ENCODE assay signal across 16 cellular contexts in genomic region chr3:134328846-134329245, GRCh38. TPM values are rescaled to one million over a fixed set of nuclear protein-coding genes. Genes with fewer than 3 reads are reported as not detected.
A peak's percentile ranks its signal among the peaks of the same experiment; 100 is the strongest.
DNase-seq lines count a peak whose midpoint lies in the region; ATAC-seq and TF ChIP-seq lines count a peak whose summit lies in the region.
"Had no signal": no experiment of that assay in that cellular context is flagged by ENCODE, and none has a peak within 500 bp of the region (broad histone marks: within the 10 kb centered on the region; RNA-seq: fewer than 3 reads in every experiment).

No MANE protein-coding gene starts in this region.

- H2BK12ac ChIP-seq in trophoblast cell (ENCODE audit: low read length), result peak overlapping the region; percentile 84

- H3K4me3 ChIP-seq in Caco-2 (ENCODE audit: low read depth, low read length), result no peak overlapping the region
- H3K4me3 ChIP-seq in PC-9, result no peak overlapping the region
- H3K4me3 ChIP-seq in endodermal cell (ENCODE audit: low read length), result no peak overlapping the region
- no peak overlapping the region for H3K4me3 ChIP-seq in trophoblast cell (ENCODE audit: low read depth, low read length)
- no peak overlapping the region for H3K4me3 ChIP-seq in stomach
- H3K4me3 ChIP-seq: lung had no signal

- intact Hi-C loops in Caco-2 (cut with micrococcal nuclease; ENCODE audit: unreplicated experiment) (no loop called here), PC-9 (cut with micrococcal nuclease; ENCODE audit: unreplicated experiment) (loop anchor here (5.0 kb wide), 1 partner anchor 757 kb away; the partner anchor contains the start of gene CDV3), stomach (cut with DNase I; ENCODE audit: low total_unique reads) (no loop called here)

- POLR2A ChIA-PET in Caco-2 (lab: Charles Lee), result no interaction called here
- POLR2A ChIA-PET in PC-9 (lab: Charles Lee; ENCODE audit: unreplicated experiment), result interaction anchor here (1.0 to 2.2 kb wide), 2 partner anchors 29 to 46 kb away, joined by 4 to 12 read pairs; partner anchors contain the start of gene AMOTL2

- H2AFZ ChIP-seq in PC-9 (no peak overlapping the region), trophoblast cell (ENCODE audit: insufficient read depth, low read length, poor library complexity) (no peak overlapping the region)

- CTCF ChIA-PET in Caco-2 (lab: Charles Lee), result no interaction called here
- CTCF ChIA-PET in PC-9 (lab: Charles Lee), result interaction anchor here (1.3 kb wide), 1 partner anchor 11 kb away, joined by 4 read pairs; no protein-coding TSS in a partner anchor

- H3K9me3 Mint-ChIP-seq in Caco-2 (ENCODE audit: unreplicated experiment), result no peaks in the 10 kb centered on the region
- H3K9me3 Mint-ChIP-seq in endodermal cell, result no peaks in the 10 kb centered on the region
- H3K9me3 Mint-ChIP-seq: CD8-positive, alpha-beta memory T cell had no signal

- H3K23ac ChIP-seq in trophoblast cell (ENCODE audit: low read length), result no peak overlapping the region

- H3K27ac ChIP-seq in PC-9, result peak overlapping the region; percentile 97
- H3K27ac ChIP-seq in endodermal cell (ENCODE audit: low read depth, low read length), result no peak overlapping the region
- peak overlapping the region; percentile 100 for H3K27ac ChIP-seq in trophoblast cell (ENCODE audit: low read depth, low read length)
- H3K27ac ChIP-seq in stomach, result peak overlapping the region in 2 of 5 donors; percentile 56 to 75

- H3K27me3 ChIP-seq in Caco-2 (replicated peaks; ENCODE audit: control insufficient read depth, insufficient read depth, low read length) (no peaks in the 10 kb centered on the region), PC-9 (ENCODE audit: insufficient read depth, low read depth) (no peaks in the 10 kb centered on the region), endodermal cell (ENCODE audit: control insufficient read depth, insufficient read depth, low read length, poor library complexity, severe bottlenecking) (no peaks in the 10 kb centered on the region), trophoblast cell (ENCODE audit: insufficient read depth, low read length) (no peaks in the 10 kb centered on the region), stomach (no peaks in the 10 kb centered on the region)

- no peak for TF ChIP-seq EP300 in stomach (IDR thresholded peaks at IDR 0.05)

- H3K36me3 ChIP-seq in Caco-2 (ENCODE audit: control insufficient read depth, insufficient read depth, low read length) (no peaks in the 10 kb centered on the region), PC-9 (ENCODE audit: low read depth) (no peaks in the 10 kb centered on the region), endodermal cell (ENCODE audit: control insufficient read depth, insufficient read depth, low read length) (no peaks in the 10 kb centered on the region), trophoblast cell (ENCODE audit: control insufficient read depth in 1 of 2, insufficient read depth in 2 of 2, low read length in 2 of 2) (no peaks in the 10 kb centered on the region), stomach (no peaks in the 10 kb centered on the region)

- peaks cover 79% of the 10 kb centered on the region for H3K4me1 Mint-ChIP-seq in Caco-2 (ENCODE audit: low read depth, unreplicated experiment)
- H3K4me1 Mint-ChIP-seq in endodermal cell, result peaks cover 55% of the 10 kb centered on the region
- H3K4me1 Mint-ChIP-seq: CD8-positive, alpha-beta memory T cell had no signal

- H2BK5ac ChIP-seq in trophoblast cell (ENCODE audit: low read depth, low read length, poor library complexity), result peak overlapping the region; percentile 73

- TF ChIP-seq CTCF in Caco-2 (IDR thresholded peaks at IDR 0.05; ENCODE audit: insufficient read depth in 1 of 2, low read depth in 1 of 2, low read length in 1 of 2, severe bottlenecking in 1 of 2, unreplicated experiment in 1 of 2), result no peak
- TF ChIP-seq CTCF in PC-9 (conservative IDR thresholded peaks at IDR 0.05), result no peak
- no peak for TF ChIP-seq CTCF in endodermal cell (conservative IDR thresholded peaks at IDR 0.05)
- TF ChIP-seq CTCF in stomach (IDR thresholded peaks at IDR 0.05), result no peak

- no peaks in the 10 kb centered on the region for H3K9me3 ChIP-seq in Caco-2
- H3K9me3 ChIP-seq in PC-9 (ENCODE audit: insufficient read depth, low read depth), result no peaks in the 10 kb centered on the region
- no peaks in the 10 kb centered on the region for H3K9me3 ChIP-seq in endodermal cell (ENCODE audit: control insufficient read depth, low read length)
- no peaks in the 10 kb centered on the region for H3K9me3 ChIP-seq in trophoblast cell (ENCODE audit: insufficient read depth, low read depth, low read length)
- no peaks in the 10 kb centered on the region for H3K9me3 ChIP-seq in stomach

- H4K91ac ChIP-seq in trophoblast cell (ENCODE audit: low read depth, low read length), result peak overlapping the region; percentile 97

- no peak overlapping the region for H3K4ac ChIP-seq in trophoblast cell (ENCODE audit: low read depth, low read length)

- H3K4me2 ChIP-seq in PC-9, result peak overlapping the region; percentile 69
- no peak overlapping the region for H3K4me2 ChIP-seq in trophoblast cell (ENCODE audit: low read length)

- H2BK120ac ChIP-seq in trophoblast cell (ENCODE audit: insufficient read depth, low read length, poor library complexity), result peak overlapping the region; percentile 64

- H2AK5ac ChIP-seq in trophoblast cell (ENCODE audit: low read length), result no peak overlapping the region

- H3K79me1 ChIP-seq in trophoblast cell (ENCODE audit: low read length), result peaks cover 68% of the 10 kb centered on the region

- TF ChIP-seq POLR2A in stomach (IDR thresholded peaks at IDR 0.05), result no peak

- H3K27me3 Mint-ChIP-seq in Caco-2 (ENCODE audit: insufficient read depth, unreplicated experiment), result no peaks in the 10 kb centered on the region
- H3K27me3 Mint-ChIP-seq in endodermal cell (ENCODE audit: insufficient read depth), result no peaks in the 10 kb centered on the region

- peak in 1 of 2 experiments; percentile 25 for DNase-seq in Caco-2
- no peak for DNase-seq in PC-9
- DNase-seq in endodermal cell, result peak; percentile 40
- no peak for DNase-seq in trophoblast cell
- no peak for DNase-seq in stomach
- no peak for DNase-seq in NCI-H2196 (lab: John Stamatoyannopoulos, UW; ENCODE audit: unreplicated experiment)
- no peak for DNase-seq in middle frontal gyrus (ENCODE audit: extremely low spot score, low spot score)
- DNase-seq: activated CD4-positive, alpha-beta T cell treated with anti-CD3 and anti-CD28 coated beads, Interleukin-2, amount 50 U/mL, for 1 hour; activated naive CD4-positive, alpha-beta T cell treated with Interleukin-2 at 50 U/mL for 16 hours; CD8-positive, alpha-beta memory T cell; NCI-H2081 treated with DMSO at 0.1 percent for 48 hours; NCI-H524; retina; stimulated activated naive CD8-positive, alpha-beta T cell treated with anti-CD3 and anti-CD28 coated beads, Interleukin-15, Interleukin-2, amounts not matched to agents 100 U/mL and 50 U/mL, for 24 hours had no signal

- H3K27ac Mint-ChIP-seq in Caco-2 (ENCODE audit: unreplicated experiment) (peak overlapping the region; percentile 95), endodermal cell (no peak overlapping the region)
- H3K27ac Mint-ChIP-seq: CD8-positive, alpha-beta memory T cell had no signal

- H4K12ac ChIP-seq in trophoblast cell (ENCODE audit: low read depth, low read length), result no peak overlapping the region

- H3K9me2 ChIP-seq in PC-9 (ENCODE audit: insufficient read depth), result no peaks in the 10 kb centered on the region

- H3K4me3 Mint-ChIP-seq in Caco-2 (ENCODE audit: unreplicated experiment) (no peak overlapping the region), endodermal cell (no peak overlapping the region)
- H3K4me3 Mint-ChIP-seq: CD8-positive, alpha-beta memory T cell had no signal

- BruUV-seq in Caco-2 (replicated peaks; lab: Mats Ljungman, UMichigan) (no TSS peak), PC-9 (replicated peaks; lab: Mats Ljungman, UMichigan) (no TSS peak)

- peaks cover 34% of the 10 kb centered on the region for H3K36me3 Mint-ChIP-seq in Caco-2 (ENCODE audit: insufficient read depth, unreplicated experiment)
- no peaks in the 10 kb centered on the region for H3K36me3 Mint-ChIP-seq in endodermal cell (ENCODE audit: low read depth)
- H3K36me3 Mint-ChIP-seq: CD8-positive, alpha-beta memory T cell had no signal

- H4K8ac ChIP-seq in trophoblast cell (ENCODE audit: low read depth, low read length), result no peak overlapping the region

- peaks cover 89% of the 10 kb centered on the region for H3K4me1 ChIP-seq in Caco-2
- H3K4me1 ChIP-seq in PC-9 (replicated peaks; ENCODE audit: insufficient read depth), result peaks cover 97% of the 10 kb centered on the region
- peaks cover 37% of the 10 kb centered on the region for H3K4me1 ChIP-seq in endodermal cell (ENCODE audit: control insufficient read depth, insufficient read depth, low read length)
- peaks cover 48 to 58% of the 10 kb centered on the region in 2 experiments for H3K4me1 ChIP-seq in trophoblast cell (ENCODE audit: control insufficient read depth in 1 of 2, insufficient read depth in 2 of 2, low read length in 2 of 2)
- peaks cover 35 to 73% (median 52%) of the 10 kb centered on the region in 4 donors for H3K4me1 ChIP-seq in stomach

- H3K79me2 ChIP-seq in PC-9 (ENCODE audit: low read depth) (peaks cover 15% of the 10 kb centered on the region), trophoblast cell (ENCODE audit: control insufficient read depth, insufficient read depth, low read length, poor library complexity) (peaks cover 26% of the 10 kb centered on the region)

- H3F3A ChIP-seq in PC-9 (ENCODE audit: insufficient read depth, low read depth), result peaks cover 85% of the 10 kb centered on the region

- no peaks in the 10 kb centered on the region for H4K20me1 ChIP-seq in PC-9 (ENCODE audit: insufficient read depth)

- peak overlapping the region; percentile 57 for H3K14ac ChIP-seq in trophoblast cell (ENCODE audit: low read length)

- H3K18ac ChIP-seq in trophoblast cell (ENCODE audit: low read length), result no peak overlapping the region

- H3K9ac ChIP-seq in endodermal cell (ENCODE audit: extremely low read depth, low read length, poor library complexity, severe bottlenecking) (no peak overlapping the region), trophoblast cell (ENCODE audit: low read length) (no peak overlapping the region)

- no CpG with 5 or more reads among the region's 1 CpG for WGBS in endodermal cell (ENCODE audit: insufficient coverage in 1 of 2, insufficient read length in 1 of 2), 2 experiments
- WGBS in trophoblast cell (ENCODE audit: extremely low coverage, insufficient coverage, insufficient read length), result no CpG with 5 or more reads among the region's 1 CpG
- 83 to 92% (median 88%) methylated on average over 1 of the region's 1 CpG for WGBS in stomach, 5 donors

- no peak for ATAC-seq in GM19467 (IDR thresholded peaks at IDR 0.05; ENCODE audit: unreplicated experiment)
- ATAC-seq: stimulated activated naive CD8-positive, alpha-beta T cell treated with anti-CD3 and anti-CD28 coated beads, Interleukin-15, Interleukin-2, amounts not matched to agents 100 U/mL and 50 U/mL, for 24 hours had no signal

RNA-seq across cellular contexts. Expression of gene AMOTL2, which starts 45.4 kb away (rescaled TPM):
- 220 and 271 TPM in 2 replicates for total RNA-seq in Caco-2 (2022)
- 147 and 221 TPM in 2 replicates for total RNA-seq in PC-9 (2021)
- 100 to 1,000 TPM; 109 to 153 TPM for total RNA-seq in endodermal cell
- polyA plus RNA-seq in endodermal cell (2013, experiment 1 of 2), result 59.2 TPM
- polyA plus RNA-seq in endodermal cell (2013, experiment 2 of 2), result 56.9 TPM
- 83.2 and 85.9 TPM in 2 replicates for polyA plus RNA-seq in trophoblast cell (2013)
- total RNA-seq in stomach, result 100 to 1,000 TPM in 1 of 5 donors, 10 to 100 TPM in 4; 29.3 to 782 (median 54.9) TPM
- polyA plus RNA-seq in stomach, result 10 to 100 TPM; 10.6 to 16.6 (median 13.8) TPM
- total RNA-seq: CD8-positive, alpha-beta memory T cell had no signal
